8 cellular contexts compared by ENCODE assay signal in genomic region chr16:72066747-72067146, GRCh38.
DNase-seq lines count a peak whose midpoint lies in the region; ATAC-seq and TF ChIP-seq lines count a peak whose summit lies in the region.

No MANE protein-coding gene starts in this region.

- no peaks in the 10 kb centered on the region for H3K27me3 Mint-ChIP-seq in T-helper 2 cell treated with Interferon-gamma antibody and Interleukin-4, amounts not matched to agents 5 μg/mL and 100 μg/mL, for 36 hours (ENCODE audit: low read depth)

- H3K27ac Mint-ChIP-seq in T-helper 2 cell treated with Interferon-gamma antibody and Interleukin-4, amounts not matched to agents 5 μg/mL and 100 μg/mL, for 36 hours: no peak overlapping the region

- DNase-seq in CD1c-positive myeloid dendritic cell (ENCODE audit: extremely low spot score) (peak; percentile 34), NCI-H2196 treated with DMSO at 0.1 percent for 48 hours (lab: John Stamatoyannopoulos, UW; ENCODE audit: unreplicated experiment) (peak; percentile 2), cardiac fibroblast (ENCODE audit: low read depth in 2 of 2) (peak; percentile 57 to 75), left kidney (ENCODE audit: low read depth, low spot score) (peak; percentile 71)
- DNase-seq in T-helper 2 cell treated with Interferon-gamma antibody and Interleukin-4, amounts not matched to agents 5 μg/mL and 100 μg/mL, for 36 hours (ENCODE audit: low spot score): no peak

- H3K4me1 Mint-ChIP-seq in T-helper 2 cell treated with Interferon-gamma antibody and Interleukin-4, amounts not matched to agents 5 μg/mL and 100 μg/mL, for 36 hours (ENCODE audit: low read depth): no peaks in the 10 kb centered on the region

- no peak overlapping the region for H3K4me3 ChIP-seq in cardiac fibroblast (replicated peaks in 1 of 2; ENCODE audit: low read depth in 2 of 2, low read length in 2 of 2)

- H3K36me3 Mint-ChIP-seq in T-helper 2 cell treated with Interferon-gamma antibody and Interleukin-4, amounts not matched to agents 5 μg/mL and 100 μg/mL, for 36 hours (ENCODE audit: low read depth): no peaks in the 10 kb centered on the region

- TF ChIP-seq CTCF in cardiac fibroblast (IDR thresholded peaks at IDR 0.05; ENCODE audit: low read depth, low read length): peak; percentile 63

- ATAC-seq in GM18867 (IDR thresholded peaks at IDR 0.05; ENCODE audit: unreplicated experiment) (peak; percentile 51), GM18505 (IDR thresholded peaks at IDR 0.05; ENCODE audit: unreplicated experiment) (no peak), HG03108 (IDR thresholded peaks at IDR 0.05; ENCODE audit: unreplicated experiment) (no peak)

- H3K4me3 Mint-ChIP-seq in T-helper 2 cell treated with Interferon-gamma antibody and Interleukin-4, amounts not matched to agents 5 μg/mL and 100 μg/mL, for 36 hours: no peak overlapping the region

- TF ChIP-seq POLR2A in GM18505 (IDR thresholded peaks at IDR 0.05; ENCODE audit: borderline replicate concordance, extremely low read depth, insufficient read depth, insufficient read length): no peak

- no peaks in the 10 kb centered on the region for H3K9me3 Mint-ChIP-seq in T-helper 2 cell treated with Interferon-gamma antibody and Interleukin-4, amounts not matched to agents 5 μg/mL and 100 μg/mL, for 36 hours
